In the genomic region with DNA sequence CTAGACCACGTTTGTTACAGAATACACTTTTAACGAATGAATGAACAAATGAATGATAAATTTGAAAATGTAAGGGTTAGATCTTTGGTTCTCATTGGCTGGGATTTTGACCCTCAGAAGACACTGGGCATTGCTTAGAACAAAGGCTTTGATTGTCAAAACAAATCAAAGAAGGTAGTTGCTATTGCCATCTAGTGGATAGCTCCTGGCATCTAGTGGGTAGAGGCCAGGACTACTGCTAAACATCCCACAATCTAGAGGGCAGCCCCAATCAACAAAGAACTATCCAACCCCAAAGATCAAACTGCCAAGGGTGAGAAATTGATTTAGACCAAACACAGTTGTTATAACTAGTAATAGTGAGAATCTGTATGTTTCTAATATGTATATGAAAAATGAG, we compare ENCODE assay signal across 8 cellular contexts.
A peak's percentile ranks its signal among the peaks of the same experiment; 100 is the strongest.
DNase-seq lines count a peak whose midpoint lies in the region; ATAC-seq and TF ChIP-seq lines count a peak whose summit lies in the region.

No MANE protein-coding gene starts in this region.

- no peaks in the 10 kb centered on the region for H3K27me3 Mint-ChIP-seq in activated CD8-positive, alpha-beta T cell treated with anti-CD3 and anti-CD28 coated beads for 36 hours

- POLR2A ChIA-PET in GM10248 (lab: Yijun Ruan, JAX): no interaction called here
- POLR2A ChIA-PET in activated CD8-positive, alpha-beta T cell treated with anti-CD3 and anti-CD28 coated beads for 36 hours (lab: Charles Lee): no interaction called here

- no peaks in the 10 kb centered on the region for H3K36me3 Mint-ChIP-seq in activated CD8-positive, alpha-beta T cell treated with anti-CD3 and anti-CD28 coated beads for 36 hours (ENCODE audit: low read depth)

- 0% methylated on average over 2 of the region's 2 CpGs for WGBS in mammary epithelial cell (ENCODE audit: low coverage, missing lambda C conversion rate)

- H3K4me3 Mint-ChIP-seq in activated CD8-positive, alpha-beta T cell treated with anti-CD3 and anti-CD28 coated beads for 36 hours: no peak overlapping the region

- no peaks in the 10 kb centered on the region for H3K27me3 ChIP-seq in mammary epithelial cell (ENCODE audit: insufficient read depth, low read length)

- H3K4me3 ChIP-seq in mammary epithelial cell (replicated peaks in 1 of 3; ENCODE audit: insufficient read depth in 1 of 3, low read depth in 2 of 3, low read length in 3 of 3): no peak overlapping the region

- ATAC-seq in GM21528 (IDR thresholded peaks at IDR 0.05; ENCODE audit: low FRiP score, unreplicated experiment): peak; percentile 83
- no peak for ATAC-seq in activated CD8-positive, alpha-beta T cell treated with anti-CD3 and anti-CD28 coated beads for 36 hours

- intact Hi-C loops in mammary epithelial cell (cut with micrococcal nuclease): loop anchor here (1.0 kb wide), 1 partner anchor 626 kb away; no protein-coding TSS in a partner anchor
- intact Hi-C loops in activated CD8-positive, alpha-beta T cell treated with anti-CD3 and anti-CD28 coated beads for 36 hours (cut with micrococcal nuclease): no loop called here

- TF ChIP-seq CTCF in GM10248 (IDR thresholded peaks at IDR 0.05; ENCODE audit: control extremely low read depth, extremely low read depth, low read depth, missing control alignments) (peak; percentile 44), mammary epithelial cell (conservative IDR thresholded peaks at IDR 0.05 in 1 of 2, IDR thresholded peaks at IDR 0.05 in 1 of 2; ENCODE audit: extremely low read depth in 1 of 2, insufficient read depth in 1 of 2, low read depth in 1 of 2, low read length in 2 of 2) (peak; percentile 35 to 55)
- TF ChIP-seq CTCF in activated CD8-positive, alpha-beta T cell treated with anti-CD3 and anti-CD28 coated beads for 36 hours (IDR thresholded peaks at IDR 0.05): no peak

- no TSS peak for BruUV-seq in mammary epithelial cell (replicated peaks; lab: Mats Ljungman, UMichigan)

- no peaks in the 10 kb centered on the region for H3K9me3 ChIP-seq in mammary epithelial cell (replicated peaks; ENCODE audit: insufficient read depth, low read length)

- no peaks in the 10 kb centered on the region for H3K79me2 ChIP-seq in mammary epithelial cell (ENCODE audit: insufficient read depth, low read length)

- DNase-seq in GM10248 (ENCODE audit: extremely low spot score): no peak
- DNase-seq in HuH-7.5 (ENCODE audit: low spot score): peak; percentile 12
- DNase-seq in mammary epithelial cell: peak; percentile 19
- no peak for DNase-seq in stimulated activated CD4-positive, alpha-beta T cell treated with anti-CD3 and anti-CD28 coated beads, Interleukin-12 subunit alpha, Interleukin-12 subunit beta, amount 100 ng/mL, for 4 hours
- DNase-seq in stimulated activated CD4-positive, alpha-beta T cell treated with anti-CD3 and anti-CD28 coated beads, Interleukin-2, amount 100 ng/mL, for 48 hours: no peak
- DNase-seq in activated CD8-positive, alpha-beta T cell treated with anti-CD3 and anti-CD28 coated beads for 36 hours: no peak
- no peak for DNase-seq in stimulated activated CD4-positive, alpha-beta T cell treated with anti-CD3 and anti-CD28 coated beads, Interleukin-1b, Interleukin-23, amount 100 ng/mL, for 48 hours

- no peaks in the 10 kb centered on the region for H4K20me1 ChIP-seq in mammary epithelial cell (ENCODE audit: insufficient read depth, low read length)

- H3K4me1 ChIP-seq in mammary epithelial cell (ENCODE audit: insufficient read depth, low read length): no peaks in the 10 kb centered on the region

- H3K9ac ChIP-seq in mammary epithelial cell (ENCODE audit: insufficient read depth, low read length): no peak overlapping the region

- H3K9me3 Mint-ChIP-seq in activated CD8-positive, alpha-beta T cell treated with anti-CD3 and anti-CD28 coated beads for 36 hours: no peaks in the 10 kb centered on the region

- H3K36me3 ChIP-seq in mammary epithelial cell (ENCODE audit: insufficient read depth, low read length): no peaks in the 10 kb centered on the region

- H2AFZ ChIP-seq in mammary epithelial cell (ENCODE audit: low read depth, low read length): no peak overlapping the region

- H3K27ac ChIP-seq in mammary epithelial cell (ENCODE audit: insufficient read depth, low read depth, low read length): no peak overlapping the region

- no peak overlapping the region for H3K4me2 ChIP-seq in mammary epithelial cell (ENCODE audit: insufficient read depth, low read depth, low read length)

- in situ Hi-C loops in mammary epithelial cell (cut with MboI; ENCODE audit: low sequenced_read_pairs in 2 of 2): no loop called here

- no peak overlapping the region for H3K27ac Mint-ChIP-seq in activated CD8-positive, alpha-beta T cell treated with anti-CD3 and anti-CD28 coated beads for 36 hours

- H3K4me1 Mint-ChIP-seq in activated CD8-positive, alpha-beta T cell treated with anti-CD3 and anti-CD28 coated beads for 36 hours (ENCODE audit: low read depth): no peaks in the 10 kb centered on the region

- CTCF ChIA-PET in GM10248 (lab: Yijun Ruan, JAX): interaction anchor here (1.2 kb wide), 1 partner anchor 21 kb away, joined by 3 read pairs; no protein-coding TSS in a partner anchor
- CTCF ChIA-PET in mammary epithelial cell (lab: Charles Lee; ENCODE audit: low non-redundant PET): no interaction called here
- CTCF ChIA-PET in activated CD8-positive, alpha-beta T cell treated with anti-CD3 and anti-CD28 coated beads for 36 hours (lab: Charles Lee): no interaction called here

- dilution Hi-C loops in mammary epithelial cell (cut with HindIII; ENCODE audit: low sequenced_read_pairs): no loop called here

Comparison
In these comparisons a context has a peak if more than half of its experiments do, and no peak if none do; other contexts are left out.
1. DNase-seq: peak in HuH-7.5 (single experiment) and mammary epithelial cell (single experiment); none in GM10248 (single experiment), stimulated activated CD4-positive, alpha-beta T cell treated with anti-CD3 and anti-CD28 coated beads, Interleukin-12 subunit alpha, Interleukin-12 subunit beta, amount 100 ng/mL, for 4 hours (single experiment), stimulated activated CD4-positive, alpha-beta T cell treated with anti-CD3 and anti-CD28 coated beads, Interleukin-2, amount 100 ng/mL, for 48 hours (0 of 2), activated CD8-positive, alpha-beta T cell treated with anti-CD3 and anti-CD28 coated beads for 36 hours (single experiment) and stimulated activated CD4-positive, alpha-beta T cell treated with anti-CD3 and anti-CD28 coated beads, Interleukin-1b, Interleukin-23, amount 100 ng/mL, for 48 hours (single experiment).